In the genomic region with DNA sequence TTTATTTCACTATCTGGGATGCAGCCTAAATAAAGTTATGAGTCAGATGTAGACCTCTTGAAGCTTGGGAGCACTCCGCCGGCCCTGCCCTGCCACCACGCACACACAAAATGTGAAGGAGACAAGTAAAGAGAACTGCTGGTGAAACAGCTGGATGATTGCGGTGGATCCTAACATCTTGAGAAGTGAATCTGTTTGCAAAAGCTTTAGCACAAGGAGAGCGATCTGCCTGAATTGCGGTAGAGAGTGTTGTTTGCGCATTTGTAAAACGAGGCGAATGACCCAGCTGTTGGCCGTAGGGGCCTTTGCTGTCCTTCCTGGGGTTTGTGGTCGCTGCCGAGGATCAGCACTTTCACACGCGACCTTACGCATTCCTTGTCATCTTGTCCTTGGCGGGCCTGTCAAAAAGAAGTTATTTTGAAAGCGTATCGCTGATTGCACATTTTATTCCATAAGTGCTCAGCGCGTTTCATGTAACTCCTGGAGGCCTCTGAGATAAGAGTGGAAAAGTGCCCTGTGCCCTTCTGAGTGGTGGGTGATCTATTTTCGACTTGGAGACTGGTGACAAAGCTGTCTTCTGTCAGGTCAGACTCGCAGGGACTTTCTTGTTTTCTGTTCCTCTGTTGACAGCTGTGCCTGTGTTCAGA, we compare ENCODE assay signal across 21 cellular contexts. TPM values are rescaled to one million over a fixed set of nuclear protein-coding genes. Genes with fewer than 3 reads are reported as not detected.
A peak's percentile ranks its signal among the peaks of the same experiment; 100 is the strongest.
DNase-seq lines count a peak whose midpoint lies in the region; ATAC-seq, FAIRE-seq and TF ChIP-seq lines count a peak whose summit lies in the region.
"Had no signal": no experiment of that assay in that cellular context is flagged by ENCODE, and none has a peak within 500 bp of the region (broad histone marks: within the 10 kb centered on the region; RNA-seq: fewer than 3 reads in every experiment).

No MANE protein-coding gene starts in this region.

- 33 to 54% (median 42%) methylated on average over 22 of the region's 22 CpGs for WGBS in heart left ventricle, 4 donors

- H3K4me1 ChIP-seq in astrocyte (ENCODE audit: insufficient read depth, low read length) (peaks cover 25% of the 10 kb centered on the region), heart left ventricle (peaks cover 0 to 70% (median 13%) of the 10 kb centered on the region in 12 donors), gastrocnemius medialis (peaks cover 16 to 17% of the 10 kb centered on the region in 2 donors)
- H3K4me1 ChIP-seq: BE2C, colonic mucosa, lower lobe of right lung had no signal

- H2AFZ ChIP-seq in astrocyte (ENCODE audit: low read depth, low read length), result peak overlapping the region; percentile 3

- no peaks in the 10 kb centered on the region for H3K36me3 Mint-ChIP-seq in astrocyte (ENCODE audit: low read depth, unreplicated experiment)
- H3K36me3 Mint-ChIP-seq: activated naive CD8-positive, alpha-beta T cell treated with anti-CD3 and anti-CD28 coated beads, Interleukin-2, amount 10 ng/mL, durations not matched to agents 7 days and 5 days; IgD-negative memory B cell had no signal

- peak overlapping the region; percentile 26 for H3K4me2 ChIP-seq in astrocyte (ENCODE audit: low read length)

- peaks cover 20% of the 10 kb centered on the region for H3K4me1 Mint-ChIP-seq in astrocyte (ENCODE audit: low read depth, unreplicated experiment)

- no peaks in the 10 kb centered on the region for H3K79me2 ChIP-seq in astrocyte (ENCODE audit: insufficient read depth, low read length)

- no peaks in the 10 kb centered on the region for H3K27me3 Mint-ChIP-seq in astrocyte (ENCODE audit: low read depth, unreplicated experiment)

- intact Hi-C loops in heart left ventricle (cut with DNase I), result loop anchor here in 7 of 10 donors (2.0 to 10.0 kb wide), 5 partner anchors 14 to 80 kb away; a partner anchor contains a TSS
- intact Hi-C loops in gastrocnemius medialis (cut with DNase I; ENCODE audit: low total_unique reads), result loop anchor here (5.0 kb wide), 1 partner anchor 92 kb away; no protein-coding TSS in a partner anchor

- no peak for FAIRE-seq in astrocyte (lab: Jason Lieb, UNC)

- H3K36me3 ChIP-seq in astrocyte (ENCODE audit: insufficient read depth, low read length) (no peaks in the 10 kb centered on the region), heart left ventricle (no peaks in the 10 kb centered on the region), gastrocnemius medialis (no peaks in the 10 kb centered on the region)
- H3K36me3 ChIP-seq: BE2C, colonic mucosa, esophagus muscularis mucosa, lower lobe of right lung, right lobe of liver had no signal

- in situ Hi-C loops in gastrocnemius medialis (cut with MboI; ENCODE audit: low sequenced_read_pairs in 4 of 4), result no loop called here

- TF ChIP-seq CTCF in astrocyte (IDR thresholded peaks at IDR 0.05; ENCODE audit: insufficient read depth, low read depth, low read length), result no peak
- no peak for TF ChIP-seq CTCF in heart left ventricle (IDR thresholded peaks at IDR 0.05)
- TF ChIP-seq CTCF in gastrocnemius medialis (IDR thresholded peaks at IDR 0.05 in 4 of 5, conservative IDR thresholded peaks at IDR 0.05 in 1 of 5), result no peak

- H3K27ac Mint-ChIP-seq in astrocyte (ENCODE audit: unreplicated experiment), result no peak overlapping the region
- H3K27ac Mint-ChIP-seq: activated naive CD8-positive, alpha-beta T cell treated with anti-CD3 and anti-CD28 coated beads, Interleukin-2, amount 10 ng/mL, durations not matched to agents 7 days and 5 days; IgD-negative memory B cell had no signal

- ATAC-seq in heart left ventricle (peak; percentile 84 to 92 (median 88)), gastrocnemius medialis (peak; percentile 40 to 51), GM21723 (IDR thresholded peaks at IDR 0.05; ENCODE audit: unreplicated experiment) (no peak)
- ATAC-seq: activated T-cell treated with anti-CD3 and anti-CD28 coated beads, Interleukin-2, amount 50 U/mL, for 4 hours; lower lobe of right lung; right lobe of liver had no signal

- no peaks in the 10 kb centered on the region for H3K9me3 ChIP-seq in astrocyte (ENCODE audit: insufficient read depth, low read depth, low read length)
- H3K9me3 ChIP-seq in heart left ventricle, result no peaks in the 10 kb centered on the region
- H3K9me3 ChIP-seq in gastrocnemius medialis, result no peaks in the 10 kb centered on the region
- H3K9me3 ChIP-seq: BE2C, colonic mucosa, esophagus muscularis mucosa, lower lobe of right lung, right lobe of liver had no signal

- DNase-seq in GM04503 (ENCODE audit: low read depth) (peak; percentile 28), astrocyte (ENCODE audit: low read depth) (peak; percentile 57), heart left ventricle (peak in 4 of 5 donors; percentile 56 to 68 (median 64)), gastrocnemius medialis (peak in 1 of 2 donors; percentile 36), cerebellum (ENCODE audit: low spot score) (no peak), DMS79 treated with DMSO at 0.1 percent for 48 hours (lab: John Stamatoyannopoulos, UW) (no peak), LoVo (ENCODE audit: low spot score) (no peak)
- DNase-seq: activated naive CD8-positive, alpha-beta T cell treated with anti-CD3 and anti-CD28 coated beads, Interleukin-2, amount 10 ng/mL, durations not matched to agents 7 days and 5 days; activated T-cell treated with anti-CD3 and anti-CD28 coated beads, Interleukin-2, amount 50 U/mL, for 4 hours; BE2C; colonic mucosa; lower lobe of right lung; NCI-H1105; NCI-H2227 treated with DMSO at 0.1 percent for 48 hours; right lobe of liver; stimulated activated CD4-positive, alpha-beta T cell treated with anti-CD3 and anti-CD28 coated beads, Interleukin-4, amount 100 ng/mL, for 4 hours; T1000 had no signal

- no peaks in the 10 kb centered on the region for H4K20me1 ChIP-seq in astrocyte (ENCODE audit: insufficient read depth, low read length)

- H3K27ac ChIP-seq in astrocyte (ENCODE audit: low read depth, low read length) (no peak overlapping the region), heart left ventricle (peak overlapping the region; percentile 71 to 95 (median 87)), gastrocnemius medialis (peak overlapping the region; percentile 38 to 66 (median 62))
- H3K27ac ChIP-seq: colonic mucosa, esophagus muscularis mucosa, lower lobe of right lung, right lobe of liver had no signal

- TF ChIP-seq POLR2A in heart left ventricle (IDR thresholded peaks at IDR 0.05) (peak in 1 of 2 donors; percentile 18), gastrocnemius medialis (IDR thresholded peaks at IDR 0.05) (peak in 1 of 2 donors; percentile 8)

- peak overlapping the region; percentile 8 for H3K9ac ChIP-seq in astrocyte (ENCODE audit: low read length)

- H3K9me3 Mint-ChIP-seq in astrocyte (ENCODE audit: unreplicated experiment), result no peaks in the 10 kb centered on the region
- H3K9me3 Mint-ChIP-seq: activated naive CD8-positive, alpha-beta T cell treated with anti-CD3 and anti-CD28 coated beads, Interleukin-2, amount 10 ng/mL, durations not matched to agents 7 days and 5 days; activated T-cell treated with anti-CD3 and anti-CD28 coated beads, Interleukin-2, amount 50 U/mL, for 4 hours had no signal

- H3K27me3 ChIP-seq in astrocyte (ENCODE audit: insufficient read depth, low read length) (no peaks in the 10 kb centered on the region), heart left ventricle (no peaks in the 10 kb centered on the region), gastrocnemius medialis (no peaks in the 10 kb centered on the region)
- H3K27me3 ChIP-seq: BE2C, colonic mucosa, esophagus muscularis mucosa, right lobe of liver had no signal

- no peak overlapping the region for H3K4me3 ChIP-seq in astrocyte (ENCODE audit: insufficient read depth, low read depth, low read length)
- peak overlapping the region in 2 of 12 donors; percentile 12 to 15 for H3K4me3 ChIP-seq in heart left ventricle
- H3K4me3 ChIP-seq in gastrocnemius medialis, result peak overlapping the region in 1 of 4 donors; percentile 9
- H3K4me3 ChIP-seq: colonic mucosa, esophagus muscularis mucosa, lower lobe of right lung, right lobe of liver had no signal

- H3K4me3 Mint-ChIP-seq in astrocyte (ENCODE audit: unreplicated experiment), result no peak overlapping the region
- H3K4me3 Mint-ChIP-seq: activated naive CD8-positive, alpha-beta T cell treated with anti-CD3 and anti-CD28 coated beads, Interleukin-2, amount 10 ng/mL, durations not matched to agents 7 days and 5 days; activated T-cell treated with anti-CD3 and anti-CD28 coated beads, Interleukin-2, amount 50 U/mL, for 4 hours; IgD-negative memory B cell; neural crest cell had no signal

RNA-seq across cellular contexts. Expression of a gene that starts 40.8 kb away (rescaled TPM):
- 1.5 TPM in 2 replicates for total RNA-seq in astrocyte
- 100 to 1,000 TPM in 4 of 9 donors, 10 to 100 TPM in 5; 73.0 to 152 (median 96.9) TPM for total RNA-seq in heart left ventricle
- 10 to 100 TPM; 29.9 to 53.5 TPM for polyA plus RNA-seq in heart left ventricle
- 10 to 100 TPM in 2 of 4 donors, 1 to 10 TPM in 2; 7.4 to 18.4 (median 10.2) TPM for total RNA-seq in gastrocnemius medialis
- 0.91 TPM for total RNA-seq in cerebellum
- polyA plus RNA-seq: IgD-negative memory B cell had no signal

Comparison
In these comparisons a context has a peak if more than half of its experiments do, and no peak if none do; other contexts are left out.
1. DNase-seq: peak in GM04503 (single experiment), astrocyte (single experiment) and heart left ventricle (4 of 5); none in cerebellum (single experiment), DMS79 treated with DMSO at 0.1 percent for 48 hours (single experiment) and LoVo (single experiment).